In the genomic region with DNA sequence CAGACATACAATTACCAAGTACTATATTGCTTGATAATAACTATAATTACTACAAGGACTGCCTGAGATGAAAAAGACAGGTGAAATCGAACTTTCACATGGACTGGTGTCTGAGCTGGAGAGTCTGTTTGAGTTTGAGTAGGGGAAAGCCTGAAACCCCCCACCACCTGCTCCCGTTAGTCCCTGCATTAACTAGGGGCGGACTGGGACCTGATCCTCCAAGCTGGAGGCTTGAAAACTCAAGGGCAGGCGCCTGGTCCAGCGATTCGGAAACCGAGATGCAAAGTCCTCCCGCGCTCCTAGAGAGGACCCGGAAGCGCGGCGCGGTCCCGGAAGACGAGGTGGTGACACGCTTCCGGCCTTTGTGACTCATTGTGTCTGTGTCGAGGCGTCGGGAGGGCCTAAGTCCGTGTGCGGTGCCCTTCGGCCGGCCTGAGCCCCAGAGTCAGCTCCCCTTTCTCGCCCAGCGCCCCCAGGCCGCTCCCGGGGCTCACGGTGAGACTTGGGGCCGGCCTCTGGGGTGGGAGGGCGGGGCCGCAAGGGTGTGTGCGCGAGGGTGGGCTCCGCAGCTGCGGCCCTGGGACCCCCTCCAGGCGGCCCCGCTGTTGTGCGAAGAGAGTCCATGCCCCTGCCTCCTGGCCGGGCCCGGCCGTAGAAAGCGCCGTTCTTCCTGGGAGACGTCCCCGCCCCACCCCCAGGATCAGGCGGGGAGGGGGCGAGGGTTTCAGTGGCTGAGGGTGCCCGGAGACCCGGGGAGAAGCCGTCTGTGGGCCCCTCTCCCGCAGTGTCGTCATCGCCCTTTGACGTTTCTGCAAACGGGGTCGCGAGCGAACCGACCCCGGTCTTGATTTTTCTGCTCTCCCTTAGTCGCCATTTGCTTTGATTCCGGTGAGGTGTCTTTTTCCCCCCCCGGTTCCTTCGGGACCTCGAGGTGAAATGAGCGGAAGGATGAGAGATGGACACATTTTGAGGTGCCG, we compare ENCODE assay signal across 1 cellular context.
TF ChIP-seq lines count a peak whose summit lies in the region.

Gene ZKSCAN1 (plus strand): TSS at position 365 of the 977 bp plus-strand sequence. CDS start 7,911 bp downstream, outside the sequence.

TF ChIP-seq in HepG2, 621 proteins besides CTCF, POLR2A, EP300 and RAD21 (continued from another document and continues in another):
- TF ChIP-seq ZNF574 (CRISPR knock-in tag; IDR thresholded peaks at IDR 0.05): peak; percentile 99
- TF ChIP-seq ZNF34 (CRISPR knock-in tag; IDR thresholded peaks at IDR 0.05; ENCODE audit: borderline replicate concordance): no peak
- no peak for TF ChIP-seq MTF2 (CRISPR knock-in tag; IDR thresholded peaks at IDR 0.05; ENCODE audit: borderline replicate concordance)
- TF ChIP-seq ZNF331 (CRISPR knock-in tag; IDR thresholded peaks at IDR 0.05): peak; percentile 65; the same call in 1 of the 2 replicates
- no peak for TF ChIP-seq RAD51 (IDR thresholded peaks at IDR 0.05; ENCODE audit: borderline replicate concordance)
- no peak; the same call in 1 of the 2 replicates for TF ChIP-seq SATB2 (CRISPR knock-in tag; IDR thresholded peaks at IDR 0.05)
- TF ChIP-seq ZFP41 (CRISPR knock-in tag; IDR thresholded peaks at IDR 0.05; ENCODE audit: borderline replicate concordance): no peak
- TF ChIP-seq ZNF136 (CRISPR knock-in tag; IDR thresholded peaks at IDR 0.05; ENCODE audit: low read depth): no peak; the same call in 1 of the 2 replicates
- TF ChIP-seq ZNF33B (CRISPR knock-in tag; IDR thresholded peaks at IDR 0.05): no peak
- TF ChIP-seq ZIK1 (CRISPR knock-in tag; IDR thresholded peaks at IDR 0.05; ENCODE audit: borderline replicate concordance, low read depth): no peak
- no peak for TF ChIP-seq ZFYVE20 (CRISPR knock-in tag; IDR thresholded peaks at IDR 0.05; ENCODE audit: borderline replicate concordance, low read depth)
- TF ChIP-seq SRF (IDR thresholded peaks at IDR 0.05; ENCODE audit: low read depth, low read length): no peak
- peak; percentile 80 for TF ChIP-seq TARDBP (CRISPR knock-in tag; IDR thresholded peaks at IDR 0.05)
- TF ChIP-seq ZNF143 (CRISPR knock-in tag; IDR thresholded peaks at IDR 0.05): no peak
- TF ChIP-seq RBM39 (IDR thresholded peaks at IDR 0.05; ENCODE audit: low read depth, low read length, poor library complexity, severe bottlenecking): peak; percentile 86
- TF ChIP-seq, protein P1, sequence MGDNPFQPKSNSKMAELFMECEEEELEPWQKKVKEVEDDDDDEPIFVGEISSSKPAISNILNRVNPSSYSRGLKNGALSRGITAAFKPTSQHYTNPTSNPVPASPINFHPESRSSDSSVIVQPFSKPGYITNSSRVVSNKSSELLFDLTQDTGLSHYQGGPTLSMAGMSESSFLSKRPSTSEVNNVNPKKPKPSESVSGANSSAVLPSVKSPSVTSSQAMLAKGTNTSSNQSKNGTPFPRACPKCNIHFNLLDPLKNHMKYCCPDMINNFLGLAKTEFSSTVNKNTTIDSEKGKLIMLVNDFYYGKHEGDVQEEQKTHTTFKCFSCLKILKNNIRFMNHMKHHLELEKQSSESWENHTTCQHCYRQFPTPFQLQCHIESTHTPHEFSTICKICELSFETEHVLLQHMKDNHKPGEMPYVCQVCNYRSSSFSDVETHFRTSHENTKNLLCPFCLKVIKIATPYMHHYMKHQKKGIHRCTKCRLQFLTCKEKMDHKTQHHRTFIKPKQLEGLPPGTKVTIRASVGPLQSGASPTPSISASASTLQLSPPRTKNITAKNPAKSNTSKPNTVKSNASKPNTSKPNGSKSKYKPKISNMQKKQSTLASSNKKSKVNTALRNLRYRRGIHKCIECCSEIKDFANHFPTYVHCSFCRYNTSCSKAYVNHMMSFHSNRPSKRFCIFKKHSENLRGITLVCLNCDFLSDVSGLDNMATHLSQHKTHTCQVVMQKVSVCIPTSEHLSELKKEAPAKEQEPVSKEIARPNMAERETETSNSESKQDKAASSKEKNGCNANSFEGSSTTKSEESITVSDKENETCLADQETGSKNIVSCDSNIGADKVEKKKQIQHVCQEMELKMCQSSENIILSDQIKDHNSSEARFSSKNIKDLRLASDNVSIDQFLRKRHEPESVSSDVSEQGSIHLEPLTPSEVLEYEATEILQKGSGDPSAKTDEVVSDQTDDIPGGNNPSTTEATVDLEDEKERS (CRISPR knock-in tag; IDR thresholded peaks at IDR 0.05): no peak
- peak; percentile 94 for TF ChIP-seq ELF3 (CRISPR knock-in tag; IDR thresholded peaks at IDR 0.05)
- peak; percentile 60; the same call in 1 of the 2 replicates for TF ChIP-seq POGZ (CRISPR knock-in tag; IDR thresholded peaks at IDR 0.05)
- TF ChIP-seq, protein P2, sequence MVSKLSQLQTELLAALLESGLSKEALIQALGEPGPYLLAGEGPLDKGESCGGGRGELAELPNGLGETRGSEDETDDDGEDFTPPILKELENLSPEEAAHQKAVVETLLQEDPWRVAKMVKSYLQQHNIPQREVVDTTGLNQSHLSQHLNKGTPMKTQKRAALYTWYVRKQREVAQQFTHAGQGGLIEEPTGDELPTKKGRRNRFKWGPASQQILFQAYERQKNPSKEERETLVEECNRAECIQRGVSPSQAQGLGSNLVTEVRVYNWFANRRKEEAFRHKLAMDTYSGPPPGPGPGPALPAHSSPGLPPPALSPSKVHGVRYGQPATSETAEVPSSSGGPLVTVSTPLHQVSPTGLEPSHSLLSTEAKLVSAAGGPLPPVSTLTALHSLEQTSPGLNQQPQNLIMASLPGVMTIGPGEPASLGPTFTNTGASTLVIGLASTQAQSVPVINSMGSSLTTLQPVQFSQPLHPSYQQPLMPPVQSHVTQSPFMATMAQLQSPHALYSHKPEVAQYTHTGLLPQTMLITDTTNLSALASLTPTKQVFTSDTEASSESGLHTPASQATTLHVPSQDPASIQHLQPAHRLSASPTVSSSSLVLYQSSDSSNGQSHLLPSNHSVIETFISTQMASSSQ (IDR thresholded peaks at IDR 0.05; ENCODE audit: low read depth): no peak
- TF ChIP-seq, protein P2 (CRISPR knock-in tag; IDR thresholded peaks at IDR 0.05; ENCODE audit: borderline replicate concordance): peak; percentile 55; the same call in 1 of the 2 replicates
- no peak; the same call in 1 of the 2 replicates for TF ChIP-seq MEIS1 (CRISPR knock-in tag; IDR thresholded peaks at IDR 0.05; ENCODE audit: borderline replicate concordance)
- 0 out of 2 replicates have a peak, but pooled peaks have one; percentile 63 for TF ChIP-seq GTF2F1 (IDR thresholded peaks at IDR 0.05; ENCODE audit: low read length)
- TF ChIP-seq, protein P3, sequence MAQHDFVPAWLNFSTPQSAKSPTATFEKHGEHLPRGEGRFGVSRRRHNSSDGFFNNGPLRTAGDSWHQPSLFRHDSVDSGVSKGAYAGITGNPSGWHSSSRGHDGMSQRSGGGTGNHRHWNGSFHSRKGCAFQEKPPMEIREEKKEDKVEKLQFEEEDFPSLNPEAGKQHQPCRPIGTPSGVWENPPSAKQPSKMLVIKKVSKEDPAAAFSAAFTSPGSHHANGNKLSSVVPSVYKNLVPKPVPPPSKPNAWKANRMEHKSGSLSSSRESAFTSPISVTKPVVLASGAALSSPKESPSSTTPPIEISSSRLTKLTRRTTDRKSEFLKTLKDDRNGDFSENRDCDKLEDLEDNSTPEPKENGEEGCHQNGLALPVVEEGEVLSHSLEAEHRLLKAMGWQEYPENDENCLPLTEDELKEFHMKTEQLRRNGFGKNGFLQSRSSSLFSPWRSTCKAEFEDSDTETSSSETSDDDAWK (CRISPR knock-in tag; IDR thresholded peaks at IDR 0.05): no peak
- no peak for TF ChIP-seq ZNF460 (CRISPR knock-in tag; IDR thresholded peaks at IDR 0.05; ENCODE audit: borderline replicate concordance)
- TF ChIP-seq, protein P4, sequence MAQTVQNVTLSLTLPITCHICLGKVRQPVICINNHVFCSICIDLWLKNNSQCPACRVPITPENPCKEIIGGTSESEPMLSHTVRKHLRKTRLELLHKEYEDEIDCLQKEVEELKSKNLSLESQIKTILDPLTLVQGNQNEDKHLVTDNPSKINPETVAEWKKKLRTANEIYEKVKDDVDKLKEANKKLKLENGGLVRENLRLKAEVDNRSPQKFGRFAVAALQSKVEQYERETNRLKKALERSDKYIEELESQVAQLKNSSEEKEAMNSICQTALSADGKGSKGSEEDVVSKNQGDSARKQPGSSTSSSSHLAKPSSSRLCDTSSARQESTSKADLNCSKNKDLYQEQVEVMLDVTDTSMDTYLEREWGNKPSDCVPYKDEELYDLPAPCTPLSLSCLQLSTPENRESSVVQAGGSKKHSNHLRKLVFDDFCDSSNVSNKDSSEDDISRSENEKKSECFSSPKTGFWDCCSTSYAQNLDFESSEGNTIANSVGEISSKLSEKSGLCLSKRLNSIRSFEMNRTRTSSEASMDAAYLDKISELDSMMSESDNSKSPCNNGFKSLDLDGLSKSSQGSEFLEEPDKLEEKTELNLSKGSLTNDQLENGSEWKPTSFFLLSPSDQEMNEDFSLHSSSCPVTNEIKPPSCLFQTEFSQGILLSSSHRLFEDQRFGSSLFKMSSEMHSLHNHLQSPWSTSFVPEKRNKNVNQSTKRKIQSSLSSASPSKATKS (CRISPR knock-in tag; IDR thresholded peaks at IDR 0.05): no peak
- TF ChIP-seq MTA3 (CRISPR knock-in tag; IDR thresholded peaks at IDR 0.05): no peak
- TF ChIP-seq SRY (CRISPR knock-in tag; IDR thresholded peaks at IDR 0.05): no peak
- TF ChIP-seq CERS6 (CRISPR knock-in tag; IDR thresholded peaks at IDR 0.05): no peak
- no peak for TF ChIP-seq KLF9 (CRISPR knock-in tag; IDR thresholded peaks at IDR 0.05; ENCODE audit: low read depth)
- TF ChIP-seq YEATS2 (CRISPR knock-in tag; IDR thresholded peaks at IDR 0.05; ENCODE audit: borderline replicate concordance): peak; percentile 81; the same call in 1 of the 2 replicates
- TF ChIP-seq, protein P5, sequence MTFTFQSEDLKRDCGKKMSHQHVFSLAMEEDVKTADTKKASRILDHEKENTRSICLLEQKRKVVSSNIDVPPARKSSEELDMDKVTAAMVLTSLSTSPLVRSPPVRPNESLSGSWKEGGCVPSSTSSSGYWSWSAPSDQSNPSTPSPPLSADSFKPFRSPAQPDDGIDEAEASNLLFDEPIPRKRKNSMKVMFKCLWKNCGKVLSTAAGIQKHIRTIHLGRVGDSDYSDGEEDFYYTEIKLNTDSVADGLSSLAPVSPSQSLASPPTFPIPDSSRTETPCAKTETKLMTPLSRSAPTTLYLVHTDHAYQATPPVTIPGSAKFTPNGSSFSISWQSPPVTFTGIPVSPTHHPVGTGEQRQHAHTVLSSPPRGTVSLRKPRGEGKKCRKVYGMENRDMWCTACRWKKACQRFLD (CRISPR knock-in tag; IDR thresholded peaks at IDR 0.05; ENCODE audit: borderline replicate concordance): no peak; the same call in 1 of the 2 replicates
- no peak for TF ChIP-seq RBAK (CRISPR knock-in tag; IDR thresholded peaks at IDR 0.05)
- TF ChIP-seq ZFP90 (CRISPR knock-in tag; IDR thresholded peaks at IDR 0.05; ENCODE audit: borderline replicate concordance): 0 out of 2 replicates have a peak, but pooled peaks have one; percentile 28
- TF ChIP-seq ZNF570 (CRISPR knock-in tag; IDR thresholded peaks at IDR 0.05; ENCODE audit: borderline replicate concordance): no peak
- TF ChIP-seq KDM5A (IDR thresholded peaks at IDR 0.05; ENCODE audit: borderline replicate concordance, low read length): no peak; the same call in 1 of the 2 replicates
- TF ChIP-seq ZNF382 (CRISPR knock-in tag; IDR thresholded peaks at IDR 0.05; ENCODE audit: borderline replicate concordance): no peak
- no peak for TF ChIP-seq MBNL3 (CRISPR knock-in tag; conservative IDR thresholded peaks at IDR 0.05)
- no peak for TF ChIP-seq ZNF83 (CRISPR knock-in tag; IDR thresholded peaks at IDR 0.05; ENCODE audit: borderline replicate concordance)
- no peak for TF ChIP-seq ZNF703 (CRISPR knock-in tag; IDR thresholded peaks at IDR 0.05; ENCODE audit: borderline replicate concordance)
- TF ChIP-seq, protein P6, sequence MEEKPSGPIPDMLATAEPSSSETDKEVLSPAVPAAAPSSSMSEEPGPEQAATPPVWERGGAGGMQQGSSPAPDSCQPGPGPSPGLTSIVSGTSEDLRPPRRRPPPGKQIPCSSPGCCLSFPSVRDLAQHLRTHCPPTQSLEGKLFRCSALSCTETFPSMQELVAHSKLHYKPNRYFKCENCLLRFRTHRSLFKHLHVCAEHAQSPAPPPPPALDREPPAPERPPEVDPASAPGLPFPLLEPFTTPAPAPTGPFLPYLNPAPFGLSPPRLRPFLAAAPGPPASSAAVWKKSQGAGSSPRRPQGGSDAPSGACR (CRISPR knock-in tag; IDR thresholded peaks at IDR 0.05): 0 out of 2 replicates have a peak, but pooled peaks have one; percentile 61
- peak; percentile 49; the same call in 1 of the 2 replicates for TF ChIP-seq HOXD1 (CRISPR knock-in tag; IDR thresholded peaks at IDR 0.05)
